Comparison of ENCODE assay signal across 1 cellular context in the genomic region with DNA sequence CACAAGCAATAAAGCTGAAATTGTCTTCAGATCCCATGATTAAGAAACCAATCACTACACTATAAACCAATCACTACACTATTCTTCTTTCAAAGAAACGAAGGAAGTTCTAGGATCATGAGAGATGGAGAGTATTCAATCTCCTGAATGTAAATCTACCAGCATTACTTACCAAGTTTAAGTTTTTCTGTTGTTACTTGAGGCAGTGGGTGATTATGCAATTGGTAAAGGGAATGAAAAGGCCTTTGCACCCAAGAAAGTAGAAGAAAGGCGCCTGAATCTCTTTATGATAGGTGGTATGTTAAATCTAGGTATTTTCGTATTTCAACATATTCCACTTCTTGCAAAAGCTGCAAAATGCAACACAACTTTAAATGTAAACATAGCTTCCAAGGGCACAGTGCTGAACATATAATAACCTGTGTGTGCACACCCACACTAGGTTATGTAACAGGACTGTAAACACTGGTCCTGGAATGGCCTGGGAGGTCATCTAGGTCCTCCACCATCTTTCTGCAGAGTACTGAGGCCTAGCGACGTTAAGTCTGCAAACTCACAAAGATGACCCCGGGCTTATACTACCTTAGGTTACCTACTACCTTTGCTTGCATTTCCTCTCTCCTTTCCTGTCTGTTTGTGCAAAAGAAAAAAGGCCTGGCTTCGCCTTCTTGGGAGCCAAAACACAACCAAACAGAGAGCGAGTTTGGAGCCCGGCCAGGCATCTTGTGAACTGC.
TF ChIP-seq lines count a peak whose summit lies in the region.

No MANE protein-coding gene starts in this region.

TF ChIP-seq in H1, 55 proteins besides CTCF, POLR2A, EP300 and RAD21 (continued from another document):
- no peak for TF ChIP-seq SIX5 (IDR thresholded peaks at IDR 0.05; ENCODE audit: low read depth, low read length)
- TF ChIP-seq, protein P1, sequence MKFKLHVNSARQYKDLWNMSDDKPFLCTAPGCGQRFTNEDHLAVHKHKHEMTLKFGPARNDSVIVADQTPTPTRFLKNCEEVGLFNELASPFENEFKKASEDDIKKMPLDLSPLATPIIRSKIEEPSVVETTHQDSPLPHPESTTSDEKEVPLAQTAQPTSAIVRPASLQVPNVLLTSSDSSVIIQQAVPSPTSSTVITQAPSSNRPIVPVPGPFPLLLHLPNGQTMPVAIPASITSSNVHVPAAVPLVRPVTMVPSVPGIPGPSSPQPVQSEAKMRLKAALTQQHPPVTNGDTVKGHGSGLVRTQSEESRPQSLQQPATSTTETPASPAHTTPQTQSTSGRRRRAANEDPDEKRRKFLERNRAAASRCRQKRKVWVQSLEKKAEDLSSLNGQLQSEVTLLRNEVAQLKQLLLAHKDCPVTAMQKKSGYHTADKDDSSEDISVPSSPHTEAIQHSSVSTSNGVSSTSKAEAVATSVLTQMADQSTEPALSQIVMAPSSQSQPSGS (IDR thresholded peaks at IDR 0.05; ENCODE audit: low read length), result no peak
- no peak for TF ChIP-seq BRCA1 (IDR thresholded peaks at IDR 0.05; ENCODE audit: low read depth, low read length)
- no peak for TF ChIP-seq RXRA (IDR thresholded peaks at IDR 0.05; ENCODE audit: insufficient read depth, low read depth, low read length)
- no peak for TF ChIP-seq CBX5 (IDR thresholded peaks at IDR 0.05; ENCODE audit: low read depth, low read length)
- TF ChIP-seq, protein P2, sequence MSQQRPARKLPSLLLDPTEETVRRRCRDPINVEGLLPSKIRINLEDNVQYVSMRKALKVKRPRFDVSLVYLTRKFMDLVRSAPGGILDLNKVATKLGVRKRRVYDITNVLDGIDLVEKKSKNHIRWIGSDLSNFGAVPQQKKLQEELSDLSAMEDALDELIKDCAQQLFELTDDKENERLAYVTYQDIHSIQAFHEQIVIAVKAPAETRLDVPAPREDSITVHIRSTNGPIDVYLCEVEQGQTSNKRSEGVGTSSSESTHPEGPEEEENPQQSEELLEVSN (IDR thresholded peaks at IDR 0.05), result no peak
- TF ChIP-seq, protein P3, sequence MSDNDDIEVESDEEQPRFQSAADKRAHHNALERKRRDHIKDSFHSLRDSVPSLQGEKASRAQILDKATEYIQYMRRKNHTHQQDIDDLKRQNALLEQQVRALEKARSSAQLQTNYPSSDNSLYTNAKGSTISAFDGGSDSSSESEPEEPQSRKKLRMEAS (IDR thresholded peaks at IDR 0.05), result no peak
- no peak for TF ChIP-seq TBP (IDR thresholded peaks at IDR 0.05; ENCODE audit: low read depth, low read length)
